Comparison of ENCODE assay signal across 8 cellular contexts in the genomic region with DNA sequence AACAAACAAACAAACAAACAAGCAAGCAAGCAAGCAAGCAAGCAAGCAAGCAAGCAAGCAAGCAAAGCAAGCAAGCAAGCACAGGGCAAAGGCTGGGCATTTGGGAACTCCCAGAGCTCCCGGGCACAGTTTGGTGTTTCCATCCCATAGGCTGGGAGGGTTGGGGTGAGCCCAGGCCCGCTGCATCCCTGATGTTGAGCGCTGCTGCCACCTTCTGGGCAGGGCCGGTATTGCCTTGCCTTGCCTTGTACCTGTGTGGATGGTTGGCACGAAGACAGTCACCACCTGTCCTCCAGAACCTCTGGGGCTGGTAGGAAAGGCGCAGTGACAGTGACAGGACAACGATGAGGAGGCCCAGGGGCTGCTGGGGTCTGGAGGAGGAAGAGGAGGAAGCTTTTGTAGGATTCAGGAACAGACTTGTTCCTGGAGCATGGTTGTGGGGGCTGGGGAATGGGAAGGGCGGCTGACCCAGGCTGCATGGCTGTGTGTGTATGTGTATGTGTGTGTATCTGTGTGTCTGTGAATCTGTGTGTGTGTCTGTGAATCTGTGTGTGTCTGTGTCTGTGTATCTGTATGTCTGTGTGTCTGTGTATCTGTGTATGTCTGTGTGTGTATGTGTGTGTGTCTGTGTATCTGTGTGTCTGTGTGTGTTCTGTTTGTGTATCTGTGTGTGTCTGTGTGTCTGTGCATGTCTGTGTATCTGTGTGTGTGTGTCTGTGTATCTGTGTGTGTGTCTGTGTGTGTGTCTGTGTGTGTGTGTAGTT. TPM values are rescaled to one million over a fixed set of nuclear protein-coding genes. Genes with fewer than 3 reads are reported as not detected.
DNase-seq lines count a peak whose midpoint lies in the region; ATAC-seq and TF ChIP-seq lines count a peak whose summit lies in the region.

No MANE protein-coding gene starts in this region.

- intact Hi-C loops in Caco-2 (cut with micrococcal nuclease; ENCODE audit: unreplicated experiment), result loop anchor here (1.0 to 2.0 kb wide), 4 partner anchors 25 to 119 kb away; no protein-coding TSS in a partner anchor

- no peak overlapping the region for H3K4me3 ChIP-seq in Caco-2 (ENCODE audit: low read depth, low read length)
- H3K4me3 ChIP-seq in KMS-11 (IDR thresholded peaks at IDR 0.05; ENCODE audit: insufficient read depth, low read depth, low read length), result no peak overlapping the region
- no peak overlapping the region for H3K4me3 ChIP-seq in Peyer's patch

- H3K4me1 ChIP-seq in Caco-2, result no peaks in the 10 kb centered on the region
- H3K4me1 ChIP-seq in KMS-11 (ENCODE audit: low read depth, poor library complexity, severe bottlenecking), result peaks cover 12% of the 10 kb centered on the region
- no peaks in the 10 kb centered on the region for H3K4me1 ChIP-seq in Peyer's patch

- no peaks in the 10 kb centered on the region for H3K9me3 ChIP-seq in Caco-2
- H3K9me3 ChIP-seq in Peyer's patch, result no peaks in the 10 kb centered on the region

- H3K36me3 Mint-ChIP-seq in Caco-2 (ENCODE audit: insufficient read depth, unreplicated experiment) (no peaks in the 10 kb centered on the region), nephron progenitor cell (ENCODE audit: low read depth) (no peaks in the 10 kb centered on the region)
- no peaks in the 10 kb centered on the region for H3K36me3 Mint-ChIP-seq in activated T-cell treated with anti-CD3 and anti-CD28 coated beads, Interleukin-2, amount 50 U/mL, for 4 hours (ENCODE audit: insufficient read depth)

- H3K9ac ChIP-seq in KMS-11, result no peak overlapping the region

- H3K27ac Mint-ChIP-seq in Caco-2 (ENCODE audit: unreplicated experiment) (no peak overlapping the region), nephron progenitor cell (no peak overlapping the region)
- no peak overlapping the region for H3K27ac Mint-ChIP-seq in stimulated activated naive CD8-positive, alpha-beta T cell treated with anti-CD3 and anti-CD28 coated beads, Interleukin-15, amount 100 ng/mL, for 72 hours

- no peaks in the 10 kb centered on the region for H3K27me3 ChIP-seq in Caco-2 (replicated peaks; ENCODE audit: control insufficient read depth, insufficient read depth, low read length)
- H3K27me3 ChIP-seq in KMS-11 (ENCODE audit: insufficient read depth, low read depth), result no peaks in the 10 kb centered on the region
- H3K27me3 ChIP-seq in Peyer's patch, result no peaks in the 10 kb centered on the region

- H3K27ac ChIP-seq in KMS-11, result no peak overlapping the region
- H3K27ac ChIP-seq in Peyer's patch, result no peak overlapping the region

- no peak overlapping the region for H2AFZ ChIP-seq in KMS-11 (ENCODE audit: low read depth)

- DNase-seq in Caco-2 (peak; percentile 85 to 94), Peyer's patch (peak; percentile 92 to 97 (median 95)), fibroblast of gingiva (ENCODE audit: low read depth) (peak; percentile 55), nephron progenitor cell (peak; percentile 98)
- peak; percentile 97 for DNase-seq in activated T-cell treated with anti-CD3 and anti-CD28 coated beads, Interleukin-2, amount 50 U/mL, for 4 hours
- peak; percentile 86 to 89 for DNase-seq in stimulated activated naive CD8-positive, alpha-beta T cell treated with anti-CD3 and anti-CD28 coated beads, Interleukin-15, amount 100 ng/mL, for 72 hours

- H3K9me3 Mint-ChIP-seq in Caco-2 (ENCODE audit: unreplicated experiment) (no peaks in the 10 kb centered on the region), nephron progenitor cell (no peaks in the 10 kb centered on the region)
- no peaks in the 10 kb centered on the region for H3K9me3 Mint-ChIP-seq in activated T-cell treated with anti-CD3 and anti-CD28 coated beads, Interleukin-2, amount 50 U/mL, for 4 hours
- H3K9me3 Mint-ChIP-seq in stimulated activated naive CD8-positive, alpha-beta T cell treated with anti-CD3 and anti-CD28 coated beads, Interleukin-15, amount 100 ng/mL, for 72 hours, result no peaks in the 10 kb centered on the region

- CTCF ChIA-PET in Caco-2 (lab: Charles Lee), result interaction anchor here (0.6 to 1.1 kb wide), 12 partner anchors 8 to 409 kb away, joined by 3 to 17 read pairs (median 5); a partner anchor contains a TSS

- H3K79me2 ChIP-seq in KMS-11 (ENCODE audit: insufficient read depth, low read depth), result no peaks in the 10 kb centered on the region

- POLR2A ChIA-PET in Caco-2 (lab: Charles Lee), result no interaction called here

- no peaks in the 10 kb centered on the region for H3K27me3 Mint-ChIP-seq in Caco-2 (ENCODE audit: insufficient read depth, unreplicated experiment)
- peaks cover 9% of the 10 kb centered on the region for H3K27me3 Mint-ChIP-seq in activated T-cell treated with anti-CD3 and anti-CD28 coated beads, Interleukin-2, amount 50 U/mL, for 4 hours (ENCODE audit: low read depth)
- H3K27me3 Mint-ChIP-seq in nephron progenitor cell (ENCODE audit: low read depth, poor library complexity), result peaks cover 11% of the 10 kb centered on the region
- peaks cover 25% of the 10 kb centered on the region for H3K27me3 Mint-ChIP-seq in stimulated activated naive CD8-positive, alpha-beta T cell treated with anti-CD3 and anti-CD28 coated beads, Interleukin-15, amount 100 ng/mL, for 72 hours

- H3K36me3 ChIP-seq in Caco-2 (ENCODE audit: control insufficient read depth, insufficient read depth, low read length), result no peaks in the 10 kb centered on the region
- no peaks in the 10 kb centered on the region for H3K36me3 ChIP-seq in KMS-11 (ENCODE audit: insufficient read depth)
- no peaks in the 10 kb centered on the region for H3K36me3 ChIP-seq in Peyer's patch

- H3K4me3 Mint-ChIP-seq in Caco-2 (ENCODE audit: unreplicated experiment), result no peak overlapping the region
- H3K4me3 Mint-ChIP-seq in activated T-cell treated with anti-CD3 and anti-CD28 coated beads, Interleukin-2, amount 50 U/mL, for 4 hours, result no peak overlapping the region
- no peak overlapping the region for H3K4me3 Mint-ChIP-seq in nephron progenitor cell
- H3K4me3 Mint-ChIP-seq in stimulated activated naive CD8-positive, alpha-beta T cell treated with anti-CD3 and anti-CD28 coated beads, Interleukin-15, amount 100 ng/mL, for 72 hours, result no peak overlapping the region

- ATAC-seq in GM21515 (IDR thresholded peaks at IDR 0.05; ENCODE audit: unreplicated experiment), result peak; percentile 87
- ATAC-seq in activated T-cell treated with anti-CD3 and anti-CD28 coated beads, Interleukin-2, amount 50 U/mL, for 4 hours, result peak; percentile 99 to 100
- ATAC-seq in stimulated activated naive CD8-positive, alpha-beta T cell treated with anti-CD3 and anti-CD28 coated beads, Interleukin-15, amount 100 ng/mL, for 72 hours, result peak; percentile 99

- H3K4me2 ChIP-seq in KMS-11, result no peak overlapping the region

- TF ChIP-seq CTCF in Caco-2 (IDR thresholded peaks at IDR 0.05; ENCODE audit: insufficient read depth in 1 of 2, low read depth in 1 of 2, low read length in 1 of 2, severe bottlenecking in 1 of 2, unreplicated experiment in 1 of 2) (peak; percentile 98), KMS-11 (conservative IDR thresholded peaks at IDR 0.05; ENCODE audit: low read depth, low read length) (peak; percentile 96), Peyer's patch (IDR thresholded peaks at IDR 0.05) (peak; percentile 90 to 99 (median 98)), nephron progenitor cell (IDR thresholded peaks at IDR 0.05) (peak; percentile 91)

- no peaks in the 10 kb centered on the region for H3K4me1 Mint-ChIP-seq in Caco-2 (ENCODE audit: low read depth, unreplicated experiment)
- no peaks in the 10 kb centered on the region for H3K4me1 Mint-ChIP-seq in activated T-cell treated with anti-CD3 and anti-CD28 coated beads, Interleukin-2, amount 50 U/mL, for 4 hours (ENCODE audit: low read depth)
- H3K4me1 Mint-ChIP-seq in nephron progenitor cell, result peaks cover 22% of the 10 kb centered on the region
- H3K4me1 Mint-ChIP-seq in stimulated activated naive CD8-positive, alpha-beta T cell treated with anti-CD3 and anti-CD28 coated beads, Interleukin-15, amount 100 ng/mL, for 72 hours, result no peaks in the 10 kb centered on the region

- no TSS peak for BruUV-seq in Caco-2 (replicated peaks; lab: Mats Ljungman, UMichigan)

- H4K20me1 ChIP-seq in KMS-11 (ENCODE audit: insufficient read depth), result no peaks in the 10 kb centered on the region

- TF ChIP-seq POLR2A in Peyer's patch (IDR thresholded peaks at IDR 0.05), result no peak

RNA-seq across cellular contexts. Expression of a gene that starts 6.4 kb away (rescaled TPM):
- 26.4 and 28.6 TPM in 2 replicates for total RNA-seq in Caco-2 (2022)
- 10 to 100 TPM in 3 of 4 donors, 1 to 10 TPM in 1; 5.6 to 27.3 (median 23.3) TPM for total RNA-seq in Peyer's patch
- 10 to 100 TPM; 23.0 to 25.0 (median 24.7) TPM for total RNA-seq in activated T-cell treated with anti-CD3 and anti-CD28 coated beads, Interleukin-2, amount 50 U/mL, for 4 hours

RNA-seq across cellular contexts. Expression of a gene that starts 12.7 kb away (rescaled TPM):
- 38.9 and 47.2 TPM in 2 replicates for total RNA-seq in Caco-2 (2022)
- 100 to 1,000 TPM in 2 of 4 donors, 10 to 100 TPM in 2; 65.9 to 156 (median 98.5) TPM for total RNA-seq in Peyer's patch
- total RNA-seq in activated T-cell treated with anti-CD3 and anti-CD28 coated beads, Interleukin-2, amount 50 U/mL, for 4 hours, result 10 to 100 TPM; 20.6 to 26.4 (median 21.0) TPM

RNA-seq across cellular contexts. Expression of a gene that starts 42.5 kb away (rescaled TPM):
- total RNA-seq in Caco-2 (2022) (138 and 144 TPM in 2 replicates), Peyer's patch (10 to 100 TPM; 34.5 to 48.7 (median 44.1) TPM)
- total RNA-seq in activated T-cell treated with anti-CD3 and anti-CD28 coated beads, Interleukin-2, amount 50 U/mL, for 4 hours, result 100 to 1,000 TPM; 166 to 197 (median 178) TPM

RNA-seq across cellular contexts. Expression of a gene that starts 42.6 kb away (rescaled TPM):
- total RNA-seq in Caco-2 (2022) (15.5 and 15.9 TPM in 2 replicates), Peyer's patch (1 to 10 TPM; 1.7 to 8.1 (median 5.6) TPM)
- 10 to 100 TPM; 11.9 to 12.7 (median 12.0) TPM for total RNA-seq in activated T-cell treated with anti-CD3 and anti-CD28 coated beads, Interleukin-2, amount 50 U/mL, for 4 hours

RNA-seq across cellular contexts. Expression of a gene that starts 44.2 kb away (rescaled TPM):
- 19.6 and 21.0 TPM in 2 replicates for total RNA-seq in Caco-2 (2022)
- 100 to 1,000 TPM in 3 of 4 donors, 10 to 100 TPM in 1; 55.3 to 944 (median 831) TPM for total RNA-seq in Peyer's patch
- total RNA-seq in activated T-cell treated with anti-CD3 and anti-CD28 coated beads, Interleukin-2, amount 50 U/mL, for 4 hours, result under 1 TPM; 0.16 to 0.23 (median 0.22) TPM
